Comparison of ENCODE assay signal across 21 cellular contexts in genomic region chr7:38699481-38699880, GRCh38.
DNase-seq lines count a peak whose midpoint lies in the region; ATAC-seq and TF ChIP-seq lines count a peak whose summit lies in the region.
"Had no signal": no experiment of that assay in that cellular context is flagged by ENCODE, and none has a peak within 500 bp of the region (broad histone marks: within the 10 kb centered on the region; RNA-seq: fewer than 3 reads in every experiment).

No MANE protein-coding gene starts in this region.

- DNase-seq in EH (ENCODE audit: low read depth) (peak; percentile 23), M059J (ENCODE audit: low read depth) (peak; percentile 37), epithelial cell of esophagus (ENCODE audit: low read depth) (peak; percentile 62), skeletal muscle cell (ENCODE audit: low read depth) (peak; percentile 16), left lobe of liver (ENCODE audit: low spot score) (no peak), mucosa of gallbladder (ENCODE audit: low spot score) (no peak)
- DNase-seq: activated CD4-positive, alpha-beta T cell treated with anti-CD3 and anti-CD28 coated beads, Interleukin-2, amount 10 ng/mL, durations not matched to agents 7 days and 5 days; activated gamma-delta T cell treated with Interleukin-2 at 50 U/mL for 16 hours; aorta; foreskin melanocyte; hypothalamus; KBM-7; NCI-H2029 treated with DMSO at 0.1 percent for 48 hours; sigmoid colon; stimulated activated CD4-positive, alpha-beta T cell treated with anti-CD3 and anti-CD28 coated beads, Interleukin-1b, Interleukin-23, amount 100 ng/mL, for 48 hours; stimulated activated naive CD4-positive, alpha-beta T cell treated with Interleukin-2 at 50 U/mL for 16 hours; T-helper 1 cell; transverse colon had no signal

- TF ChIP-seq CTCF in epithelial cell of esophagus (IDR thresholded peaks at IDR 0.05; ENCODE audit: insufficient read depth, low read depth, low read length, missing control alignments): no peak

- ATAC-seq in left lobe of liver (no peak), HG02885 (IDR thresholded peaks at IDR 0.05; ENCODE audit: poor library complexity, unreplicated experiment) (no peak), HG02973 (IDR thresholded peaks at IDR 0.05; ENCODE audit: unreplicated experiment) (no peak)
- ATAC-seq: Right ventricle myocardium inferior had no signal

- H3K4me3 ChIP-seq in epithelial cell of esophagus (ENCODE audit: low read length) (no peak overlapping the region), skeletal muscle cell (ENCODE audit: low read depth, low read length) (no peak overlapping the region)
- H3K4me3 ChIP-seq: sigmoid colon, transverse colon had no signal

Comparison
In these comparisons a context has a peak if more than half of its experiments do, and no peak if none do; other contexts are left out.
1. DNase-seq: peak in EH (single experiment), M059J (single experiment), epithelial cell of esophagus (single experiment) and skeletal muscle cell (single experiment); none in left lobe of liver (single experiment) and mucosa of gallbladder (single experiment).